In genomic region chr20:13017235-13017634, GRCh38 we compare ENCODE assay signal across 20 cellular contexts. TPM values are rescaled to one million over a fixed set of nuclear protein-coding genes. Genes with fewer than 3 reads are reported as not detected.
DNase-seq lines count a peak whose midpoint lies in the region; ATAC-seq, FAIRE-seq and TF ChIP-seq lines count a peak whose summit lies in the region.
"Had no signal": no experiment of that assay in that cellular context is flagged by ENCODE, and none has a peak within 500 bp of the region (broad histone marks: within the 10 kb centered on the region; RNA-seq: fewer than 3 reads in every experiment).

No MANE protein-coding gene starts in this region.

- H3K27ac ChIP-seq in left ventricle myocardium inferior (replicated peaks), result peak overlapping the region; percentile 0
- H3K27ac ChIP-seq: SK-N-MC, stomach had no signal

- DNase-seq in Right ventricle myocardium inferior (ENCODE audit: missing footprints) (no peak), cardiac septum (ENCODE audit: low spot score) (no peak), bronchial epithelial cell (ENCODE audit: low read depth) (peak; percentile 30), left ventricle myocardium inferior (no peak), stromal cell of bone marrow (ENCODE audit: low read depth) (peak; percentile 30), NCI-H128 (lab: John Stamatoyannopoulos, UW; ENCODE audit: unreplicated experiment) (no peak), Kasumi-1 (lab: John Stamatoyannopoulos, UW) (no peak)
- DNase-seq: activated CD8-positive, alpha-beta T cell treated with anti-CD3 and anti-CD28 coated beads, Interleukin-2, amount 10 ng/mL, durations not matched to agents 7 days and 5 days; activated T-cell treated with anti-CD3 and anti-CD28 coated beads, Interleukin-2, amount 50 U/mL, for 4 hours; Calu3; KBM-7; NCI-H1105; NCI-H2171; nucleus accumbens; stimulated activated CD4-positive, alpha-beta T cell treated with anti-CD3 and anti-CD28 coated beads, Interleukin-4, amount 100 ng/mL, for 1 hour; stomach had no signal

- no peak for FAIRE-seq in bronchial epithelial cell (lab: Jason Lieb, UNC)
- FAIRE-seq: endothelial cell of umbilical vein had no signal

- intact Hi-C loops in Right ventricle myocardium inferior (cut with DNase I), result no loop called here
- intact Hi-C loops in cardiac septum (cut with DNase I), result no loop called here
- intact Hi-C loops in left ventricle myocardium inferior (cut with micrococcal nuclease), result no loop called here

- peaks cover 27% of the 10 kb centered on the region for H3K9me3 ChIP-seq in left ventricle myocardium inferior (replicated peaks)

- no peaks in the 10 kb centered on the region for H3K36me3 ChIP-seq in bronchial epithelial cell (ENCODE audit: control insufficient read depth, insufficient read depth, low read length)
- H3K36me3 ChIP-seq in left ventricle myocardium inferior, result no peaks in the 10 kb centered on the region
- H3K36me3 ChIP-seq: stomach had no signal

- H3K27me3 ChIP-seq in bronchial epithelial cell (ENCODE audit: control insufficient read depth, insufficient read depth, low read length), result no peaks in the 10 kb centered on the region
- H3K27me3 ChIP-seq in left ventricle myocardium inferior (ENCODE audit: low read depth), result no peaks in the 10 kb centered on the region
- H3K27me3 ChIP-seq: stomach had no signal

- ATAC-seq in Right ventricle myocardium inferior (peak; percentile 59), HG02759 (IDR thresholded peaks at IDR 0.05; ENCODE audit: unreplicated experiment) (no peak)
- ATAC-seq: activated CD4-positive, CD25-positive, alpha-beta regulatory T cell treated with anti-CD3 and anti-CD28 coated beads, Interleukin-2, amount 50 U/mL, for 24 hours; activated CD8-positive, alpha-beta T cell treated with anti-CD3 and anti-CD28 coated beads, Interleukin-2, amount 10 ng/mL, durations not matched to agents 7 days and 5 days; activated T-cell treated with anti-CD3 and anti-CD28 coated beads, Interleukin-2, amount 50 U/mL, for 4 hours had no signal

- H3K4me1 ChIP-seq in left ventricle myocardium inferior, result peaks cover 17% of the 10 kb centered on the region

- TF ChIP-seq CTCF in bronchial epithelial cell (IDR thresholded peaks at IDR 0.05; ENCODE audit: insufficient read depth, low read length, severe bottlenecking) (no peak), left ventricle myocardium inferior (IDR thresholded peaks at IDR 0.05; ENCODE audit: borderline replicate concordance) (no peak)

- H3K4me3 ChIP-seq in bronchial epithelial cell (ENCODE audit: low read depth, low read length) (no peak overlapping the region), left ventricle myocardium inferior (no peak overlapping the region)
- H3K4me3 ChIP-seq: SK-N-MC, stomach had no signal

RNA-seq across cellular contexts. Expression of gene SPTLC3, which starts 8.5 kb away (rescaled TPM):
- total RNA-seq in Right ventricle myocardium inferior (6.9 TPM), cardiac septum (2.2 TPM), bronchial epithelial cell (2.4 and 4.6 TPM in 2 replicates), left ventricle myocardium inferior (9.0 TPM)

Comparison
In these comparisons a context has a peak if more than half of its experiments do, and no peak if none do; other contexts are left out.
1. DNase-seq: peak in bronchial epithelial cell (single experiment) and stromal cell of bone marrow (single experiment); none in Right ventricle myocardium inferior (single experiment), cardiac septum (single experiment), left ventricle myocardium inferior (single experiment), NCI-H128 (single experiment) and Kasumi-1 (0 of 2).